In the genomic region with DNA sequence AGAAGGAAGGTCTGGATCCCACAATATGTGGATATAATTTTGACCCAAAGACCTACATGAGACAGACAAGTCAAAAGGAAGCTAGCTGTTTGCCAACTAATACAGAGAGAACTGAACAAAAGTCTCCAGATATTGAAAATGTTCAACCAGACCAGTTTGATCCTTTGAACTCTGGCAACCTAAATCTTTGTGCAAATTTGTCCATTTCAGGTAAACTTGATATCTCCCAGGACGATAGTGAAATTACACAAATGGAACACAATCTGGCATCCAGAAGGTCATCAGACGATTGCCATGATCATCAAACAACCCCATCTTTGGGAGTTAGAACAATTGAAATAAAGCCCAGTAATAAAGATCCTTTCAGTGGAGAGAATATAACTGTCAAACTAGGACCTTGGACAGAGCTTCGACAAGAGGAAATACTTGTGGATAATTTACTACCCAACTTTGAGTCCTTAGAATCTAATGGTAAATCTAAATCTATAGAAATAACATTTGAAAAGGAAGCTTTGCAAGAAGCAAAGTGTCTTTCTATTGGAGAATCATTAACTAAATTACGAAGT, we compare ENCODE assay signal across 21 cellular contexts. TPM values are rescaled to one million over a fixed set of nuclear protein-coding genes. Genes with fewer than 3 reads are reported as not detected.
DNase-seq lines count a peak whose midpoint lies in the region; ATAC-seq and TF ChIP-seq lines count a peak whose summit lies in the region.
"Had no signal": no experiment of that assay in that cellular context is flagged by ENCODE, and none has a peak within 500 bp of the region (broad histone marks: within the 10 kb centered on the region; RNA-seq: fewer than 3 reads in every experiment).

No MANE protein-coding gene starts in this region.

- intact Hi-C loops in right lobe of liver (cut with DNase I), result no loop called here

- peak; percentile 5 for DNase-seq in EH (ENCODE audit: low read depth)
- peak; percentile 4 for DNase-seq in MV-4-11 (lab: John Stamatoyannopoulos, UW)
- DNase-seq in fibroblast of peridontal ligament (ENCODE audit: extremely low read depth), result peak; percentile 5
- no peak for DNase-seq in right lobe of liver
- no peak for DNase-seq in NCI-H146 treated with DMSO at 0.1 percent for 48 hours (lab: John Stamatoyannopoulos, UW; ENCODE audit: unreplicated experiment)
- DNase-seq in GDM1 (lab: John Stamatoyannopoulos, UW), result no peak
- DNase-seq: CD4-positive, CD25-positive, alpha-beta regulatory T cell; COR-L47; DND-41; H7; KG1; NCI-H1105; NCI-H146; NCI-H2029 treated with DMSO at 0.1 percent for 48 hours; NCI-H226; NCI-H524; NCI-H774; NK-92 treated with Interleukin-12 subunit alpha and Interleukin-12 subunit beta, amount 100 ng/mL, for 24 hours had no signal

- no peaks in the 10 kb centered on the region for H3K9me3 ChIP-seq in right lobe of liver

- no peaks in the 10 kb centered on the region for H3K36me3 ChIP-seq in right lobe of liver

- ATAC-seq in right lobe of liver (peak; percentile 44 to 70 (median 51)), GM19351 (IDR thresholded peaks at IDR 0.05; ENCODE audit: unreplicated experiment) (no peak)
- ATAC-seq: Panc1, SK-N-SH treated with all-trans-retinoic acid at 6 μM for 48 hours had no signal

- TF ChIP-seq CTCF in right lobe of liver (IDR thresholded peaks at IDR 0.05), result no peak

- H3K4me3 ChIP-seq in right lobe of liver, result no peak overlapping the region

- H3K27ac ChIP-seq in right lobe of liver, result no peak overlapping the region

- TF ChIP-seq POLR2A in right lobe of liver (IDR thresholded peaks at IDR 0.05), result no peak

- peaks cover 0 to 15% (median 0%) of the 10 kb centered on the region in 4 donors for H3K4me1 ChIP-seq in right lobe of liver

- H3K27me3 ChIP-seq in right lobe of liver, result no peaks in the 10 kb centered on the region

- 30% methylated on average over 4 of the region's 4 CpGs for WGBS in right lobe of liver (ENCODE audit: insufficient coverage, low coverage, low lambda C conversion rate, missing lambda C conversion rate)

RNA-seq across cellular contexts. Expression of gene SDHAF4, which starts 41.9 kb away (rescaled TPM):
- 1 to 10 TPM; 2.9 to 5.5 (median 4.5) TPM for total RNA-seq in right lobe of liver

Comparison
In these comparisons a context has a peak if more than half of its experiments do, and no peak if none do; other contexts are left out.
1. DNase-seq: peak in EH (single experiment), MV-4-11 (single experiment) and fibroblast of peridontal ligament (single experiment); none in right lobe of liver (0 of 3), NCI-H146 treated with DMSO at 0.1 percent for 48 hours (single experiment) and GDM1 (single experiment).